ENCODE assay signal across 27 cellular contexts in the genomic region with DNA sequence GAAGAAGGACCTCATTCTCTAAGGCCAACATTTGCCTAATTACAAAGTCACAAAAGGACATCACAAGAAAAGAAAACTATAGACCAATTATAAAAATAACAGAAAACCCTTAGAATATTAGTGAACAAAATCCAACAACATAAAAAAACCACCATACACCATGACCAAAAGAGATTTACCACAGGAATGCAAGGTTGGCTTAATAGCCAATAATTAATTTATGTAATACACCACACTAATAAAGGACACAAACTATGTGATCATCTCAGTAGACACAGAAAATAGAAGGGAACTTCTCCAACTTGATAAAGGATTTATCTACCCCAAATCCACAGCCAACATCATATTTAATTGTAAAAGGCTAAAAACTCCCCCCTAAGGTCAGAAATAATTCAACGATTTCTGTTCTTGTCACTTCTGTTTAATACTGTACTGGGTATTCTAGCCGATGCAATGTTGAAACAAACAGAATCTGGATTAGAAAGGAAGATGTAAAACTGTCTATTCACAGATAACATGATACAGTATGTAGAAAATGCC.
"Had no signal": no experiment of that assay in that cellular context is flagged by ENCODE, and none has a peak within 500 bp of the region (broad histone marks: within the 10 kb centered on the region; RNA-seq: fewer than 3 reads in every experiment).

No MANE protein-coding gene starts in this region.

- H3K4me1 ChIP-seq: stomach, suprapubic skin, testis, tibial artery, tibial nerve, upper lobe of left lung, upper lobe of right lung, uterus, vagina had no signal

- H3K9me3 ChIP-seq: testis, thoracic aorta, thyroid gland had no signal

- H3K36me3 ChIP-seq: suprapubic skin, thoracic aorta, thyroid gland, transverse colon, upper lobe of left lung, upper lobe of right lung, uterus, vagina had no signal

- H3K4me3 ChIP-seq: stomach, suprapubic skin, testis, thoracic aorta, thyroid gland, tibial artery, tibial nerve, transverse colon, upper lobe of left lung, upper lobe of right lung, uterus, vagina had no signal

- H3K27ac ChIP-seq: stomach, suprapubic skin, testis, thoracic aorta, thyroid gland, tibial artery, tibial nerve, transverse colon, upper lobe of left lung, upper lobe of right lung, uterus, vagina had no signal

- FAIRE-seq: urothelium cell line had no signal

- DNase-seq: stimulated activated CD4-positive, alpha-beta T cell treated with anti-CD3 and anti-CD28 coated beads, Interleukin-2, amount 100 ng/mL, for 48 hours; stimulated activated CD4-positive, alpha-beta T cell treated with anti-CD3 and anti-CD28 coated beads, Interleukin-4, amount 100 ng/mL, for 1 hour; stimulated activated CD4-positive, alpha-beta T cell treated with anti-CD3 and anti-CD28 coated beads, Interleukin-4, amount 100 ng/mL, for 24 hours; stimulated activated CD4-positive, alpha-beta T cell treated with anti-CD3 and anti-CD28 coated beads, Interleukin-4, amount 100 ng/mL, for 4 hours; stimulated activated CD8-positive, alpha-beta memory T cell treated with anti-CD3 and anti-CD28 coated beads, Interleukin-4, amount 100 ng/mL, for 48 hours; stimulated activated naive B cell treated with anti-CD40 and anti-IgM and Interleukin-4, amounts not matched to agents 10 μg/mL and 1 μg/mL and 100 μg/mL, for 72 hours; stimulated activated naive CD4-positive, alpha-beta T cell; stimulated activated naive CD4-positive, alpha-beta T cell treated with Interleukin-2 at 50 U/mL for 16 hours; stimulated activated naive CD8-positive, alpha-beta T cell treated with anti-CD3 and anti-CD28 coated beads, Interleukin-15, amount 100 ng/mL, for 72 hours; stimulated activated naive CD8-positive, alpha-beta T cell treated with anti-CD3 and anti-CD28 coated beads, Interleukin-15, Interleukin-2, amounts not matched to agents 100 U/mL and 50 U/mL, for 24 hours; stomach; substantia nigra; testis; thyroid gland; tibial artery; transverse colon; trophoblast cell; upper lobe of left lung; upper lobe of right lung; uterus had no signal

- H3K27me3 ChIP-seq: stomach, suprapubic skin, testis, thyroid gland, tibial artery, tibial nerve, transverse colon, upper lobe of left lung, upper lobe of right lung, uterus, vagina had no signal

- ATAC-seq: stimulated activated effector memory CD8-positive, alpha-beta T cell treated with anti-CD3 and anti-CD28 coated beads, Interleukin-12 subunit alpha, Interleukin-12 subunit beta, amount 100 ng/mL, for 72 hours; stimulated activated memory B cell treated with anti-CD40 and anti-IgM and Interleukin-4, amounts not matched to agents 10 μg/mL and 1 μg/mL and 100 μg/mL, for 72 hours; stimulated activated naive B cell treated with anti-CD40 and anti-IgM and Interleukin-4, amounts not matched to agents 10 μg/mL and 1 μg/mL and 100 μg/mL, for 72 hours; stimulated activated naive CD8-positive, alpha-beta T cell treated with anti-CD3 and anti-CD28 coated beads, Interleukin-15, amount 100 ng/mL, for 72 hours; stimulated activated naive CD8-positive, alpha-beta T cell treated with anti-CD3 and anti-CD28 coated beads, Interleukin-15, Interleukin-2, amounts not matched to agents 100 U/mL and 50 U/mL, for 24 hours; upper lobe of right lung had no signal
